ENCODE assay signal across 1 cellular context in genomic region chr21:44982558-44983244, GRCh38.
A peak's percentile ranks its signal among the peaks of the same experiment; 100 is the strongest.
TF ChIP-seq lines count a peak whose summit lies in the region.

No MANE protein-coding gene starts in this region.

TF ChIP-seq in HepG2, 621 proteins besides CTCF, POLR2A, EP300 and RAD21 (continued from another document):
- TF ChIP-seq, protein P1, sequence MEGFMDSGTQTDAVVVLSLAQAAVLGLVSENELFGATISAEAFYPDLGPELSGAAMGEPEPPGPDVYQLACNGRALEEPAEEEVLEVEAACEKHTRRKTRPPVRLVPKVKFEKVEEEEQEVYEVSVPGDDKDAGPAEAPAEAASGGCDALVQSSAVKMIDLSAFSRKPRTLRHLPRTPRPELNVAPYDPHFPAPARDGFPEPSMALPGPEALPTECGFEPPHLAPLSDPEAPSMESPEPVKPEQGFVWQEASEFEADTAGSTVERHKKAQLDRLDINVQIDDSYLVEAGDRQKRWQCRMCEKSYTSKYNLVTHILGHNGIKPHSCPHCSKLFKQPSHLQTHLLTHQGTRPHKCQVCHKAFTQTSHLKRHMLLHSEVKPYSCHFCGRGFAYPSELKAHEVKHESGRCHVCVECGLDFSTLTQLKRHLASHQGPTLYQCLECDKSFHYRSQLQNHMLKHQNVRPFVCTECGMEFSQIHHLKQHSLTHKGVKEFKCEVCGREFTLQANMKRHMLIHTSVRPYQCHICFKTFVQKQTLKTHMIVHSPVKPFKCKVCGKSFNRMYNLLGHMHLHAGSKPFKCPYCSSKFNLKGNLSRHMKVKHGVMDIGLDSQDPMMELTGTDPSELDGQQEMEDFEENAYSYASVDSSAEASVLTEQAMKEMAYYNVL (CRISPR knock-in tag; IDR thresholded peaks at IDR 0.05; ENCODE audit: borderline replicate concordance), result no peak
- peak; percentile 50; the same call in 1 of the 2 replicates for TF ChIP-seq ZSCAN21 (CRISPR knock-in tag; IDR thresholded peaks at IDR 0.05; ENCODE audit: borderline replicate concordance)
- no peak for TF ChIP-seq ZNF431 (CRISPR knock-in tag; IDR thresholded peaks at IDR 0.05; ENCODE audit: borderline replicate concordance, low read depth)
- no peak for TF ChIP-seq IRX3 (CRISPR knock-in tag; IDR thresholded peaks at IDR 0.05; ENCODE audit: borderline replicate concordance, low read depth)
- TF ChIP-seq MZF1 (CRISPR knock-in tag; IDR thresholded peaks at IDR 0.05; ENCODE audit: borderline replicate concordance), result 0 out of 2 replicates have a peak, but pooled peaks have one; percentile 31
- TF ChIP-seq, protein P2, sequence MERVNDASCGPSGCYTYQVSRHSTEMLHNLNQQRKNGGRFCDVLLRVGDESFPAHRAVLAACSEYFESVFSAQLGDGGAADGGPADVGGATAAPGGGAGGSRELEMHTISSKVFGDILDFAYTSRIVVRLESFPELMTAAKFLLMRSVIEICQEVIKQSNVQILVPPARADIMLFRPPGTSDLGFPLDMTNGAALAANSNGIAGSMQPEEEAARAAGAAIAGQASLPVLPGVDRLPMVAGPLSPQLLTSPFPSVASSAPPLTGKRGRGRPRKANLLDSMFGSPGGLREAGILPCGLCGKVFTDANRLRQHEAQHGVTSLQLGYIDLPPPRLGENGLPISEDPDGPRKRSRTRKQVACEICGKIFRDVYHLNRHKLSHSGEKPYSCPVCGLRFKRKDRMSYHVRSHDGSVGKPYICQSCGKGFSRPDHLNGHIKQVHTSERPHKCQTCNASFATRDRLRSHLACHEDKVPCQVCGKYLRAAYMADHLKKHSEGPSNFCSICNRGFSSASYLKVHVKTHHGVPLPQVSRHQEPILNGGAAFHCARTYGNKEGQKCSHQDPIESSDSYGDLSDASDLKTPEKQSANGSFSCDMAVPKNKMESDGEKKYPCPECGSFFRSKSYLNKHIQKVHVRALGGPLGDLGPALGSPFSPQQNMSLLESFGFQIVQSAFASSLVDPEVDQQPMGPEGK (CRISPR knock-in tag; IDR thresholded peaks at IDR 0.05), result peak; percentile 87
- TF ChIP-seq PHF8 (CRISPR knock-in tag; IDR thresholded peaks at IDR 0.05), result 0 out of 2 replicates have a peak, but pooled peaks have one; percentile 18
- TF ChIP-seq KMT2B (CRISPR knock-in tag; IDR thresholded peaks at IDR 0.05), result peak; percentile 38; the same call in 1 of the 2 replicates
- no peak for TF ChIP-seq LCORL (IDR thresholded peaks at IDR 0.05)
- peak; percentile 71; the same call in 1 of the 2 replicates for TF ChIP-seq LCORL (CRISPR knock-in tag; IDR thresholded peaks at IDR 0.05)
- TF ChIP-seq, protein P3, sequence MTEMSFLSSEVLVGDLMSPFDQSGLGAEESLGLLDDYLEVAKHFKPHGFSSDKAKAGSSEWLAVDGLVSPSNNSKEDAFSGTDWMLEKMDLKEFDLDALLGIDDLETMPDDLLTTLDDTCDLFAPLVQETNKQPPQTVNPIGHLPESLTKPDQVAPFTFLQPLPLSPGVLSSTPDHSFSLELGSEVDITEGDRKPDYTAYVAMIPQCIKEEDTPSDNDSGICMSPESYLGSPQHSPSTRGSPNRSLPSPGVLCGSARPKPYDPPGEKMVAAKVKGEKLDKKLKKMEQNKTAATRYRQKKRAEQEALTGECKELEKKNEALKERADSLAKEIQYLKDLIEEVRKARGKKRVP (CRISPR knock-in tag; IDR thresholded peaks at IDR 0.05), result 0 out of 4 replicates have a peak, but pooled peaks of 1 of the 2 experiments have one; percentile 25
- peak; percentile 82 for TF ChIP-seq RXRA (CRISPR knock-in tag; IDR thresholded peaks at IDR 0.05)
- TF ChIP-seq EZH2 (conservative IDR thresholded peaks at IDR 0.05; ENCODE audit: low read depth, low read length), result no peak
- peak; percentile 37 for TF ChIP-seq XRCC5 (optimal IDR thresholded peaks at IDR 0.05; ENCODE audit: low read length)
- TF ChIP-seq, protein P4, sequence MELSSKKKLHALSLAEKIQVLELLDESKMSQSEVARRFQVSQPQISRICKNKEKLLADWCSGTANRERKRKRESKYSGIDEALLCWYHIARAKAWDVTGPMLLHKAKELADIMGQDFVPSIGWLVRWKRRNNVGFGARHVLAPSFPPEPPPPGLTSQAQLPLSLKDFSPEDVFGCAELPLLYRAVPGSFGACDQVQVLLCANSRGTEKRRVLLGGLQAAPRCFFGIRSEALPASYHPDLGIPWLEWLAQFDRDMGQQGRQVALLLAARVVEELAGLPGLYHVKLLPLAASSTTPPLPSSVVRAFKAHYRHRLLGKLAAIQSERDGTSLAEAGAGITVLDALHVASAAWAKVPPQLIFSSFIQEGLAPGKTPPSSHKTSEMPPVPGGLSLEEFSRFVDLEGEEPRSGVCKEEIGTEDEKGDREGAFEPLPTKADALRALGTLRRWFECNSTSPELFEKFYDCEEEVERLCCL (CRISPR knock-in tag; IDR thresholded peaks at IDR 0.05; ENCODE audit: borderline replicate concordance), result peak; percentile 77; the same call in 1 of the 2 replicates
- TF ChIP-seq NFKB2 (CRISPR knock-in tag; IDR thresholded peaks at IDR 0.05; ENCODE audit: borderline replicate concordance), result peak; percentile 50; the same call in 1 of the 2 replicates
- 0 out of 2 replicates have a peak, but pooled peaks have one; percentile 67 for TF ChIP-seq DNMT3B (CRISPR knock-in tag; conservative IDR thresholded peaks at IDR 0.05)
- TF ChIP-seq THAP8 (CRISPR knock-in tag; IDR thresholded peaks at IDR 0.05; ENCODE audit: borderline replicate concordance), result no peak
- TF ChIP-seq ZNF350 (CRISPR knock-in tag; IDR thresholded peaks at IDR 0.05; ENCODE audit: borderline replicate concordance, low read depth), result peak; percentile 32; the same call in 1 of the 2 replicates
- TF ChIP-seq, protein P5, sequence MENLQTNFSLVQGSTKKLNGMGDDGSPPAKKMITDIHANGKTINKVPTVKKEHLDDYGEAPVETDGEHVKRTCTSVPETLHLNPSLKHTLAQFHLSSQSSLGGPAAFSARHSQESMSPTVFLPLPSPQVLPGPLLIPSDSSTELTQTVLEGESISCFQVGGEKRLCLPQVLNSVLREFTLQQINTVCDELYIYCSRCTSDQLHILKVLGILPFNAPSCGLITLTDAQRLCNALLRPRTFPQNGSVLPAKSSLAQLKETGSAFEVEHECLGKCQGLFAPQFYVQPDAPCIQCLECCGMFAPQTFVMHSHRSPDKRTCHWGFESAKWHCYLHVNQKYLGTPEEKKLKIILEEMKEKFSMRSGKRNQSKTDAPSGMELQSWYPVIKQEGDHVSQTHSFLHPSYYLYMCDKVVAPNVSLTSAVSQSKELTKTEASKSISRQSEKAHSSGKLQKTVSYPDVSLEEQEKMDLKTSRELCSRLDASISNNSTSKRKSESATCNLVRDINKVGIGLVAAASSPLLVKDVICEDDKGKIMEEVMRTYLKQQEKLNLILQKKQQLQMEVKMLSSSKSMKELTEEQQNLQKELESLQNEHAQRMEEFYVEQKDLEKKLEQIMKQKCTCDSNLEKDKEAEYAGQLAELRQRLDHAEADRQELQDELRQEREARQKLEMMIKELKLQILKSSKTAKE (CRISPR knock-in tag; IDR thresholded peaks at IDR 0.05; ENCODE audit: borderline replicate concordance), result peak; percentile 58; the same call in 1 of the 2 replicates
- peak; percentile 66 for TF ChIP-seq MAX (IDR thresholded peaks at IDR 0.05)
- no peak for TF ChIP-seq ZNF570 (CRISPR knock-in tag; IDR thresholded peaks at IDR 0.05; ENCODE audit: borderline replicate concordance)
- TF ChIP-seq ZKSCAN5 (CRISPR knock-in tag; IDR thresholded peaks at IDR 0.05), result 0 out of 2 replicates have a peak, but pooled peaks have one; percentile 52
- TF ChIP-seq, protein P6, sequence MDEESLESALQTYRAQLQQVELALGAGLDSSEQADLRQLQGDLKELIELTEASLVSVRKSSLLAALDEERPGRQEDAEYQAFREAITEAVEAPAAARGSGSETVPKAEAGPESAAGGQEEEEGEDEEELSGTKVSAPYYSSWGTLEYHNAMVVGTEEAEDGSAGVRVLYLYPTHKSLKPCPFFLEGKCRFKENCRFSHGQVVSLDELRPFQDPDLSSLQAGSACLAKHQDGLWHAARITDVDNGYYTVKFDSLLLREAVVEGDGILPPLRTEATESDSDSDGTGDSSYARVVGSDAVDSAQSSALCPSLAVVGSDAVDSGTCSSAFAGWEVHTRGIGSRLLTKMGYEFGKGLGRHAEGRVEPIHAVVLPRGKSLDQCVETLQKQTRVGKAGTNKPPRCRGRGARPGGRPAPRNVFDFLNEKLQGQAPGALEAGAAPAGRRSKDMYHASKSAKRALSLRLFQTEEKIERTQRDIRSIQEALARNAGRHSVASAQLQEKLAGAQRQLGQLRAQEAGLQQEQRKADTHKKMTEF (CRISPR knock-in tag; IDR thresholded peaks at IDR 0.05), result peak; percentile 49; the same call in 1 of the 2 replicates
- no peak for TF ChIP-seq DDIT3 (CRISPR knock-in tag; IDR thresholded peaks at IDR 0.05)
- 0 out of 2 replicates have a peak, but pooled peaks have one; percentile 25 for TF ChIP-seq MYPOP (CRISPR knock-in tag; IDR thresholded peaks at IDR 0.05)
- peak; percentile 42; the same call in 1 of the 2 replicates for TF ChIP-seq MXD1 (CRISPR knock-in tag; IDR thresholded peaks at IDR 0.05)
